In the genomic region with DNA sequence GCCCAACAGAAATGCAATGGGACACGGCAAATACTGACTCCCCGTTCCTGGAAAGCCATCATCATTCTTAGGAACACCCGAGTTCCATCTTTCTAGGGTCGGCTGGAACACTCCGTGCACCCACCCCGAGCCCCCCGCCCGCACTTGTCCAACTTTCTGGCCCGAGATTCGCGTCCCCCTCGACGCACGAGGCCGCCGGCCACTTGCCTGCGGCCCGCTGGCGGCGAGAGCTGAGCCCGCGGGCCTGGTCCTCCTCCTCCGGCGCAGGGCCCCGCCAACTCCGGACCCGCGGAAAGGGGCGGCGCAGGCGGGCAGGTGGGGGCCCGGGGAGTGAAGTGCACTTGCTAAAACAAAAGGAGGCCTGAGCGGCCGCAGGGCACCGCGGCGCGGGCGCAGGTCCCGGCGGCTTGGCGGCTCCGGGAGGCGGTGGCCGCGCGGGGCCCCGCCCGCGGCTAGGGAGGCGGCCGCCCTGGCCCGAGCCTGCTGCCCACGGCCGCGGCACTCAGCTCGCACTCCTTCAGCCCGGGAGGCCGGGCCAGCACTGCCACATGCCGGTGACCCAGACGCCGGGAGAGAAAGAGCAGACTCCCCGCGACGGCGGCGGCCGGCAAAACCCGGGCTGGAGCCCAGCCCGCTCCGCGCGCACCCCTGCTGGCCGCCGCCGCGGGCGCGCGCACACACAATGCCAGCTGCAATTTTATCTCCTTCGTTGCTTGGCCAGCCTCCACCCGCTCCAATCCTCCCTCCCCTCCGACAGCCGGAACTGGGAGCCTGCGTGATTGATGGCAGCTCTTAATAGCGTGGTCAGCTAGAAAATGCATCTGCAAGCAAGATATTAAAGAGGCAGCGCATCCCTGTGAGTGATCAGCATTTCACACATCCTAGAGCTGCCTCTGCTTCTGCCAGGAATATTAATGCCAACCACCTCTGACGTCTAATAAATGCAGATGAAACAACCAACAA, we compare ENCODE assay signal across 8 cellular contexts.
DNase-seq lines count a peak whose midpoint lies in the region; ATAC-seq and TF ChIP-seq lines count a peak whose summit lies in the region.

No MANE protein-coding gene starts in this region.

- TF ChIP-seq EP300 in neural cell (conservative IDR thresholded peaks at IDR 0.05; ENCODE audit: poor library complexity, severe bottlenecking) (peak; percentile 85), suprapubic skin (IDR thresholded peaks at IDR 0.05) (no peak)

- H3K9me3 ChIP-seq in RWPE2 (ENCODE audit: severe bottlenecking) (no peaks in the 10 kb centered on the region), neural cell (ENCODE audit: low read length) (no peaks in the 10 kb centered on the region), suprapubic skin (no peaks in the 10 kb centered on the region)

- H3K36me3 ChIP-seq in GM23338 (ENCODE audit: insufficient read depth) (no peaks in the 10 kb centered on the region), RWPE2 (ENCODE audit: low read depth) (no peaks in the 10 kb centered on the region), neural cell (ENCODE audit: insufficient read depth, low read length) (no peaks in the 10 kb centered on the region), suprapubic skin (no peaks in the 10 kb centered on the region)

- peaks cover 90% of the 10 kb centered on the region for H3K79me2 ChIP-seq in GM23338 (replicated peaks; ENCODE audit: insufficient read depth)
- H3K79me2 ChIP-seq in neural cell (replicated peaks; ENCODE audit: insufficient read depth, low read length), result peaks cover 78% of the 10 kb centered on the region

- TF ChIP-seq CTCF in GM23338 (conservative IDR thresholded peaks at IDR 0.05; ENCODE audit: low read depth in 2 of 2), result peak in 1 of 2 experiments; percentile 15; a peak in 1 of 4 replicates
- peak; percentile 37 for TF ChIP-seq CTCF in RWPE2 (IDR thresholded peaks at IDR 0.05; ENCODE audit: poor library complexity, severe bottlenecking)
- peak; percentile 39 for TF ChIP-seq CTCF in neural cell (IDR thresholded peaks at IDR 0.05; ENCODE audit: poor library complexity, severe bottlenecking)
- TF ChIP-seq CTCF in suprapubic skin (IDR thresholded peaks at IDR 0.05), result peak in 1 of 2 donors; percentile 12

- ATAC-seq in GM23338 (peak; percentile 82), RWPE2 (ENCODE audit: low read depth) (peak; percentile 79)

- no peaks in the 10 kb centered on the region; the same call in 2 of the 3 replicates for H3K36me3 Mint-ChIP-seq in GM23338 (ENCODE audit: low read depth)

- TF ChIP-seq POLR2A in suprapubic skin (IDR thresholded peaks at IDR 0.05), result peak in 1 of 2 donors; percentile 68

- no peaks in the 10 kb centered on the region for H3K9me2 ChIP-seq in GM23338 (ENCODE audit: insufficient read depth)
- H3K9me2 ChIP-seq in neural cell (ENCODE audit: insufficient read depth, low read length), result no peaks in the 10 kb centered on the region

- peak overlapping the region; percentile 72 for H3K9ac ChIP-seq in neural cell (ENCODE audit: low read length)

- DNase-seq in EH (ENCODE audit: low read depth), result peak; percentile 92
- peak; percentile 94 for DNase-seq in GM23338 (ENCODE audit: low spot score)
- peak; percentile 93 for DNase-seq in LoVo (ENCODE audit: low spot score)
- DNase-seq in RWPE2 (ENCODE audit: low spot score), result peak; percentile 88
- peak; percentile 56 for DNase-seq in activated naive CD4-positive, alpha-beta T cell treated with Interleukin-2 at 50 U/mL for 16 hours
- peak; percentile 97 for DNase-seq in foreskin melanocyte
- DNase-seq in suprapubic skin (ENCODE audit: low spot score in 2 of 2), result peak; percentile 88 to 90

- H4K20me1 ChIP-seq in GM23338 (replicated peaks; ENCODE audit: insufficient read depth) (peaks cover 4% of the 10 kb centered on the region; the same call in 1 of the 2 replicates), neural cell (ENCODE audit: insufficient read depth) (peaks cover 6% of the 10 kb centered on the region)

- H3K27ac ChIP-seq in GM23338 (ENCODE audit: low read depth), result peak overlapping the region; percentile 95
- peak overlapping the region; percentile 78 for H3K27ac ChIP-seq in RWPE2 (ENCODE audit: poor library complexity, severe bottlenecking)
- peak overlapping the region; percentile 92 for H3K27ac ChIP-seq in neural cell (ENCODE audit: low read length)
- peak overlapping the region; percentile 86 for H3K27ac ChIP-seq in suprapubic skin

- H3F3A ChIP-seq in GM23338 (replicated peaks; ENCODE audit: low read depth) (no peaks in the 10 kb centered on the region), neural cell (ENCODE audit: insufficient read depth, low read length, poor library complexity, severe bottlenecking) (peaks cover 30% of the 10 kb centered on the region)

- H3K27me3 ChIP-seq in GM23338 (ENCODE audit: insufficient read depth) (no peaks in the 10 kb centered on the region), RWPE2 (ENCODE audit: insufficient read depth, poor library complexity, severe bottlenecking) (no peaks in the 10 kb centered on the region), neural cell (ENCODE audit: insufficient read depth, low read depth, low read length) (no peaks in the 10 kb centered on the region), suprapubic skin (no peaks in the 10 kb centered on the region)

- H3K27ac Mint-ChIP-seq in GM23338, result peak overlapping the region; percentile 97

- H3K4me1 Mint-ChIP-seq in GM23338, result peaks cover 57% of the 10 kb centered on the region

- peaks cover 13% of the 10 kb centered on the region for H3K27me3 Mint-ChIP-seq in GM23338 (ENCODE audit: insufficient read depth, low read depth, poor library complexity)

- TF ChIP-seq RAD21 in neural cell (conservative IDR thresholded peaks at IDR 0.05), result peak; percentile 62

- H3K4me3 ChIP-seq in GM23338 (peak overlapping the region; percentile 59), RWPE2 (ENCODE audit: severe bottlenecking) (peak overlapping the region; percentile 84), neural cell (ENCODE audit: low read length) (peak overlapping the region; percentile 75), suprapubic skin (peak overlapping the region; percentile 78)

- H3K4me1 ChIP-seq in GM23338 (ENCODE audit: insufficient read depth) (peaks cover 50% of the 10 kb centered on the region), RWPE2 (ENCODE audit: insufficient read depth, poor library complexity, severe bottlenecking) (peaks cover 26% of the 10 kb centered on the region), suprapubic skin (peaks cover 45% of the 10 kb centered on the region)

- H3K9me3 Mint-ChIP-seq in GM23338, result no peaks in the 10 kb centered on the region

- H3K4me3 Mint-ChIP-seq in GM23338, result peak overlapping the region; percentile 93

- 2% methylated on average over 34 of the region's 88 CpGs for WGBS in suprapubic skin

- no peak overlapping the region for H2AFZ ChIP-seq in GM23338
- H2AFZ ChIP-seq in neural cell (ENCODE audit: low read depth, low read length), result no peak overlapping the region

- H3K4me2 ChIP-seq in GM23338 (peak overlapping the region; percentile 77), neural cell (ENCODE audit: low read length) (peak overlapping the region; percentile 84)

TF ChIP-seq in GM23338, 12 proteins besides CTCF, POLR2A, EP300 and RAD21:
- TF ChIP-seq CREB1 (CRISPR knock-in tag; IDR thresholded peaks at IDR 0.05; ENCODE audit: low read depth) (peak; percentile 48; the same call in 1 of the 2 replicates), ZNF114 (CRISPR knock-in tag; IDR thresholded peaks at IDR 0.05) (no peak), POLR2AphosphoS5 (IDR thresholded peaks at IDR 0.05; ENCODE audit: low read depth) (peak; percentile 87)
TF ChIP-seq in GM23338: peak in this region for 2.

TF ChIP-seq in neural cell, 6 proteins besides CTCF, POLR2A, EP300 and RAD21:
- peak; percentile 27 for TF ChIP-seq REST (IDR thresholded peaks at IDR 0.05; ENCODE audit: borderline replicate concordance)
- TF ChIP-seq TAF1 (IDR thresholded peaks at IDR 0.05; ENCODE audit: low read depth), result peak; percentile 70
- TF ChIP-seq MXI1 (conservative IDR thresholded peaks at IDR 0.05; ENCODE audit: poor library complexity, severe bottlenecking), result peak; percentile 75
- TF ChIP-seq SMC3 (conservative IDR thresholded peaks at IDR 0.05; ENCODE audit: poor library complexity), result no peak
- TF ChIP-seq POLR2AphosphoS5 (IDR thresholded peaks at IDR 0.05), result peak; percentile 67
- no peak for TF ChIP-seq EZH2 (IDR thresholded peaks at IDR 0.05; ENCODE audit: borderline replicate concordance, insufficient read depth, low read length, poor library complexity, severe bottlenecking)

Comparison
In these comparisons a context has a peak if more than half of its experiments do, and no peak if none do; other contexts are left out.
1. Peak in every context shown above with its lines: DNase-seq, ATAC-seq, H3K4me3 ChIP-seq and H3K27ac ChIP-seq.